1 cellular context compared by ENCODE assay signal in genomic region chr22:45233827-45234226, GRCh38.
TF ChIP-seq lines count a peak whose summit lies in the region.

No MANE protein-coding gene starts in this region.

TF ChIP-seq in GM23338, 12 proteins besides CTCF, POLR2A, EP300 and RAD21 (continued from another document):
- TF ChIP-seq ETS1 (IDR thresholded peaks at IDR 0.05) (no peak), POLR2AphosphoS5 (IDR thresholded peaks at IDR 0.05; ENCODE audit: low read depth) (no peak), ZNF114 (CRISPR knock-in tag; IDR thresholded peaks at IDR 0.05) (no peak), EZH2 (IDR thresholded peaks at IDR 0.05; ENCODE audit: low read depth, unreplicated experiment) (no peak)
